Comparison of ENCODE assay signal across 26 cellular contexts in genomic region chr1:56062625-56063024, GRCh38.
"Had no signal": no experiment of that assay in that cellular context is flagged by ENCODE, and none has a peak within 500 bp of the region (broad histone marks: within the 10 kb centered on the region; RNA-seq: fewer than 3 reads in every experiment).

No MANE protein-coding gene starts in this region.

- H3K4me1 ChIP-seq: adrenal gland had no signal

- H3K36me3 ChIP-seq: adrenal gland, ascending aorta, heart left ventricle, lower lobe of right lung, stomach, upper lobe of left lung had no signal

- H3K9me3 ChIP-seq: adrenal gland, ascending aorta, heart left ventricle, lower lobe of right lung, mucosa of descending colon, stomach, upper lobe of left lung had no signal

- H3K27ac ChIP-seq: adrenal gland, ascending aorta, foreskin keratinocyte, heart left ventricle, lower lobe of right lung, stomach, upper lobe of left lung had no signal

- ATAC-seq: effector memory CD8-positive, alpha-beta T cell; natural killer cell treated with Interleukin-12 subunit alpha and Interleukin-12 subunit beta and Interleukin-15 and Interleukin-18, amount 100 ng/mL, for 72 hours had no signal

- H3K4me3 ChIP-seq: adrenal gland, ascending aorta, heart left ventricle, lower lobe of right lung, mucosa of descending colon, stomach, upper lobe of left lung had no signal

- DNase-seq: activated CD4-positive, alpha-beta memory T cell treated with anti-CD3 and anti-CD28 coated beads for 36 hours; activated CD4-positive, alpha-beta T cell treated with anti-CD3 and anti-CD28 coated beads for 48 hours; activated CD8-positive, alpha-beta memory T cell treated with anti-CD3 and anti-CD28 coated beads, Interleukin-2, amount 50 U/mL, for 4 hours; activated effector memory CD4-positive, alpha-beta T cell treated with anti-CD3 and anti-CD28 coated beads, Interleukin-2, amount 50 U/mL, for 16 hours; activated naive CD4-positive, alpha-beta T cell treated with anti-CD3 and anti-CD28 coated beads for 36 hours; activated naive CD8-positive, alpha-beta T cell treated with anti-CD3 and anti-CD28 coated beads for 36 hours; activated T-cell treated with anti-CD3 and anti-CD28 coated beads, Interleukin-2, amount 50 U/mL, for 1 hour; adrenal gland; cortex of kidney; effector memory CD8-positive, alpha-beta T cell; erythroblast; foreskin keratinocyte; heart left ventricle; immature natural killer cell; lower lobe of right lung; mesendoderm; mucosa of descending colon; posterior cingulate gyrus; stimulated activated CD4-positive, alpha-beta T cell treated with anti-CD3 and anti-CD28 coated beads, Interleukin-15, amount 100 ng/mL, for 24 hours; stimulated activated CD4-positive, alpha-beta T cell treated with anti-CD3 and anti-CD28 coated beads, Interleukin-2, amount 100 ng/mL, for 24 hours; stimulated activated naive B cell treated with anti-CD40 and anti-IgM and Interleukin-4, amounts not matched to agents 10 μg/mL and 1 μg/mL and 100 μg/mL, for 72 hours; stomach; T-helper 1 cell; upper lobe of left lung had no signal

- H3K27me3 ChIP-seq: adrenal gland, ascending aorta, foreskin keratinocyte, heart left ventricle, stomach, upper lobe of left lung had no signal
